Comparison of ENCODE assay signal across 20 cellular contexts in genomic region chr1:109528296-109528695, GRCh38. TPM values are rescaled to one million over a fixed set of nuclear protein-coding genes. Genes with fewer than 3 reads are reported as not detected.
"Had no signal": no experiment of that assay in that cellular context is flagged by ENCODE, and none has a peak within 500 bp of the region (broad histone marks: within the 10 kb centered on the region; RNA-seq: fewer than 3 reads in every experiment).

No MANE protein-coding gene starts in this region.

- H3K27me3 ChIP-seq: esophagus muscularis mucosa, thyroid gland, upper lobe of right lung had no signal

- H3K4me3 ChIP-seq: coronary artery, esophagus muscularis mucosa, neural progenitor cell, thyroid gland, upper lobe of right lung had no signal

- ATAC-seq: activated CD4-positive, alpha-beta T cell treated with anti-CD3 and anti-CD28 coated beads for 36 hours; left cardiac atrium; upper lobe of right lung had no signal

- H3K36me3 ChIP-seq: esophagus muscularis mucosa, neural progenitor cell, thyroid gland, upper lobe of right lung had no signal

- H3K9ac ChIP-seq: neural progenitor cell had no signal

- DNase-seq: activated CD4-positive, alpha-beta T cell treated with anti-CD3 and anti-CD28 coated beads for 36 hours; activated CD4-positive, alpha-beta T cell treated with anti-CD3 and anti-CD28 coated beads, Interleukin-2, amount 50 U/mL, for 4 hours; activated naive CD4-positive, alpha-beta T cell treated with Interleukin-2 at 50 U/mL for 16 hours; activated naive CD8-positive, alpha-beta T cell treated with anti-CD3 and anti-CD28 coated beads for 36 hours; activated T-cell treated with anti-CD3 and anti-CD28 coated beads, Interleukin-2, amount 50 U/mL, for 48 hours; cerebellar nuclear complex; hippocampal formation; left cardiac atrium; retina; stimulated activated CD4-positive, alpha-beta T cell treated with anti-CD3 and anti-CD28 coated beads, Interleukin-1b, Interleukin-23, amount 100 ng/mL, for 48 hours; substantia nigra; T-helper 1 cell; thyroid gland; upper lobe of right lung had no signal

- H3K4me2 ChIP-seq: neural progenitor cell had no signal

- H3K9me3 ChIP-seq: esophagus muscularis mucosa, thyroid gland, upper lobe of right lung had no signal

- H2AFZ ChIP-seq: neural progenitor cell had no signal

- H3K27ac ChIP-seq: coronary artery, esophagus muscularis mucosa, neural progenitor cell, thyroid gland, upper lobe of right lung had no signal

RNA-seq across cellular contexts. Expression of gene GPR61, which starts 11.4 kb away (rescaled TPM):
- total RNA-seq: astrocyte, bronchial epithelial cell, esophagus muscularis mucosa, omental fat pad, upper lobe of right lung had no signal
